In genomic region chr9:83281306-83282255, GRCh38 we compare ENCODE assay signal across 8 cellular contexts.
DNase-seq lines count a peak whose midpoint lies in the region; ATAC-seq and TF ChIP-seq lines count a peak whose summit lies in the region.

No MANE protein-coding gene starts in this region.

- no peak for TF ChIP-seq CTCF in HFFc6 (IDR thresholded peaks at IDR 0.05)
- TF ChIP-seq CTCF in cardiac muscle cell (IDR thresholded peaks at IDR 0.05; ENCODE audit: low read depth, low read length): no peak

- no peaks in the 10 kb centered on the region for H3K27me3 ChIP-seq in cardiac muscle cell

- H3K9me3 Mint-ChIP-seq in HFFc6: no peaks in the 10 kb centered on the region
- H3K9me3 Mint-ChIP-seq in activated T-helper 1 cell treated with anti-CD3 and anti-CD28 coated beads, Interleukin-12 subunit alpha, Interleukin-12 subunit beta, Interleukin-2, Interleukin-4 antibody, amounts not matched to agents 30 ng/mL and 10 ng/mL and 1 ng/mL, durations not matched to agents 14 hours and 24 hours and 36 hours: no peaks in the 10 kb centered on the region

- H3K4me1 ChIP-seq in cardiac muscle cell (ENCODE audit: low read depth): peaks cover 24% of the 10 kb centered on the region

- peak overlapping the region; percentile 60 for H3K4me3 Mint-ChIP-seq in HFFc6
- no peak overlapping the region for H3K4me3 Mint-ChIP-seq in activated T-helper 1 cell treated with anti-CD3 and anti-CD28 coated beads, Interleukin-12 subunit alpha, Interleukin-12 subunit beta, Interleukin-2, Interleukin-4 antibody, amounts not matched to agents 30 ng/mL and 10 ng/mL and 1 ng/mL, durations not matched to agents 14 hours and 24 hours and 36 hours

- peaks cover 3% of the 10 kb centered on the region; the same call in 1 of the 2 replicates for H3K27me3 Mint-ChIP-seq in HFFc6 (ENCODE audit: insufficient read depth)
- peaks cover 1% of the 10 kb centered on the region for H3K27me3 Mint-ChIP-seq in activated T-helper 1 cell treated with anti-CD3 and anti-CD28 coated beads, Interleukin-12 subunit alpha, Interleukin-12 subunit beta, Interleukin-2, Interleukin-4 antibody, amounts not matched to agents 30 ng/mL and 10 ng/mL and 1 ng/mL, durations not matched to agents 14 hours and 24 hours and 36 hours (ENCODE audit: insufficient read depth)

- peaks cover 33% of the 10 kb centered on the region for H3K4me1 Mint-ChIP-seq in HFFc6 (ENCODE audit: low read depth)
- H3K4me1 Mint-ChIP-seq in activated T-helper 1 cell treated with anti-CD3 and anti-CD28 coated beads, Interleukin-12 subunit alpha, Interleukin-12 subunit beta, Interleukin-2, Interleukin-4 antibody, amounts not matched to agents 30 ng/mL and 10 ng/mL and 1 ng/mL, durations not matched to agents 14 hours and 24 hours and 36 hours (ENCODE audit: low read depth): no peaks in the 10 kb centered on the region

- intact Hi-C loops in activated T-helper 1 cell treated with anti-CD3 and anti-CD28 coated beads, Interleukin-12 subunit alpha, Interleukin-12 subunit beta, Interleukin-2, Interleukin-4 antibody, amounts not matched to agents 30 ng/mL and 10 ng/mL and 1 ng/mL, durations not matched to agents 14 hours and 24 hours and 36 hours (cut with micrococcal nuclease): no loop called here

- peak overlapping the region; percentile 88 for H3K27ac Mint-ChIP-seq in HFFc6
- no peak overlapping the region for H3K27ac Mint-ChIP-seq in activated T-helper 1 cell treated with anti-CD3 and anti-CD28 coated beads, Interleukin-12 subunit alpha, Interleukin-12 subunit beta, Interleukin-2, Interleukin-4 antibody, amounts not matched to agents 30 ng/mL and 10 ng/mL and 1 ng/mL, durations not matched to agents 14 hours and 24 hours and 36 hours

- peak; percentile 85 for ATAC-seq in SK-N-SH treated with all-trans-retinoic acid at 6 μM for 48 hours
- no peak for ATAC-seq in GM21367 (IDR thresholded peaks at IDR 0.05; ENCODE audit: unreplicated experiment)
- ATAC-seq in HG03045 (IDR thresholded peaks at IDR 0.05; ENCODE audit: unreplicated experiment): no peak

- peak; percentile 47 for DNase-seq in HFFc6
- peak; percentile 32 to 62 for DNase-seq in cardiac muscle cell (ENCODE audit: low read depth in 1 of 2, low spot score in 1 of 2)
- DNase-seq in GOT3 (lab: John Stamatoyannopoulos, UW): no peak
- DNase-seq in activated T-helper 1 cell treated with anti-CD3 and anti-CD28 coated beads, Interleukin-12 subunit alpha, Interleukin-12 subunit beta, Interleukin-2, Interleukin-4 antibody, amounts not matched to agents 30 ng/mL and 10 ng/mL and 1 ng/mL, durations not matched to agents 14 hours and 24 hours and 36 hours (ENCODE audit: low spot score): no peak

- H3K27ac ChIP-seq in cardiac muscle cell: peak overlapping the region; percentile 78
- peak overlapping the region; percentile 44 for H3K27ac ChIP-seq in temporal lobe (ENCODE audit: low read depth, low read length)

- no peak overlapping the region for H3K4me3 ChIP-seq in cardiac muscle cell

- H3K36me3 ChIP-seq in cardiac muscle cell: no peaks in the 10 kb centered on the region

- H3K36me3 Mint-ChIP-seq in HFFc6 (ENCODE audit: low read depth): peaks cover 6% of the 10 kb centered on the region; the same call in 1 of the 2 replicates
- H3K36me3 Mint-ChIP-seq in activated T-helper 1 cell treated with anti-CD3 and anti-CD28 coated beads, Interleukin-12 subunit alpha, Interleukin-12 subunit beta, Interleukin-2, Interleukin-4 antibody, amounts not matched to agents 30 ng/mL and 10 ng/mL and 1 ng/mL, durations not matched to agents 14 hours and 24 hours and 36 hours (ENCODE audit: low read depth): no peaks in the 10 kb centered on the region

- H3K9me3 ChIP-seq in cardiac muscle cell (ENCODE audit: low read depth): no peaks in the 10 kb centered on the region

TF ChIP-seq in SK-N-SH treated with all-trans-retinoic acid at 6 μM for 48 hours, 23 proteins besides CTCF, POLR2A, EP300 and RAD21:
- 0 out of 2 replicates have a peak, but pooled peaks have one; percentile 8 for TF ChIP-seq ZNF70 (CRISPR knock-in tag; IDR thresholded peaks at IDR 0.05)
- TF ChIP-seq, protein P1, sequence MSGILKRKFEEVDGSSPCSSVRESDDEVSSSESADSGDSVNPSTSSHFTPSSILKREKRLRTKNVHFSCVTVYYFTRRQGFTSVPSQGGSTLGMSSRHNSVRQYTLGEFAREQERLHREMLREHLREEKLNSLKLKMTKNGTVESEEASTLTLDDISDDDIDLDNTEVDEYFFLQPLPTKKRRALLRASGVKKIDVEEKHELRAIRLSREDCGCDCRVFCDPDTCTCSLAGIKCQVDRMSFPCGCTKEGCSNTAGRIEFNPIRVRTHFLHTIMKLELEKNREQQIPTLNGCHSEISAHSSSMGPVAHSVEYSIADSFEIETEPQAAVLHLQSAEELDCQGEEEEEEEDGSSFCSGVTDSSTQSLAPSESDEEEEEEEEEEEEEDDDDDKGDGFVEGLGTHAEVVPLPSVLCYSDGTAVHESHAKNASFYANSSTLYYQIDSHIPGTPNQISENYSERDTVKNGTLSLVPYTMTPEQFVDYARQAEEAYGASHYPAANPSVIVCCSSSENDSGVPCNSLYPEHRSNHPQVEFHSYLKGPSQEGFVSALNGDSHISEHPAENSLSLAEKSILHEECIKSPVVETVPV (CRISPR knock-in tag; IDR thresholded peaks at IDR 0.05): no peak
- TF ChIP-seq TOX (CRISPR knock-in tag; IDR thresholded peaks at IDR 0.05; ENCODE audit: borderline replicate concordance): no peak
- peak; percentile 58; the same call in 1 of the 2 replicates for TF ChIP-seq ZC3H10 (CRISPR knock-in tag; IDR thresholded peaks at IDR 0.05)
- TF ChIP-seq OSR1 (CRISPR knock-in tag; IDR thresholded peaks at IDR 0.05): no peak
- TF ChIP-seq ISL1 (CRISPR knock-in tag; IDR thresholded peaks at IDR 0.05): 0 out of 2 replicates have a peak, but pooled peaks have one; percentile 29
- TF ChIP-seq RARB (CRISPR knock-in tag; IDR thresholded peaks at IDR 0.05): no peak
- no peak for TF ChIP-seq ZNF8 (CRISPR knock-in tag; IDR thresholded peaks at IDR 0.05)
- TF ChIP-seq, protein P2, sequence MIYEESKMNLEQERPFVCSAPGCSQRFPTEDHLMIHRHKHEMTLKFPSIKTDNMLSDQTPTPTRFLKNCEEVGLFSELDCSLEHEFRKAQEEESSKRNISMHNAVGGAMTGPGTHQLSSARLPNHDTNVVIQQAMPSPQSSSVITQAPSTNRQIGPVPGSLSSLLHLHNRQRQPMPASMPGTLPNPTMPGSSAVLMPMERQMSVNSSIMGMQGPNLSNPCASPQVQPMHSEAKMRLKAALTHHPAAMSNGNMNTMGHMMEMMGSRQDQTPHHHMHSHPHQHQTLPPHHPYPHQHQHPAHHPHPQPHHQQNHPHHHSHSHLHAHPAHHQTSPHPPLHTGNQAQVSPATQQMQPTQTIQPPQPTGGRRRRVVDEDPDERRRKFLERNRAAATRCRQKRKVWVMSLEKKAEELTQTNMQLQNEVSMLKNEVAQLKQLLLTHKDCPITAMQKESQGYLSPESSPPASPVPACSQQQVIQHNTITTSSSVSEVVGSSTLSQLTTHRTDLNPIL (CRISPR knock-in tag; IDR thresholded peaks at IDR 0.05; ENCODE audit: low read depth): peak; percentile 66; the same call in 1 of the 2 replicates
- TF ChIP-seq ARNTL (CRISPR knock-in tag; IDR thresholded peaks at IDR 0.05; ENCODE audit: borderline replicate concordance, low read depth): no peak
- 0 out of 2 replicates have a peak, but pooled peaks have one; percentile 23 for TF ChIP-seq ZFP3 (CRISPR knock-in tag; IDR thresholded peaks at IDR 0.05)
- TF ChIP-seq TCF4 (CRISPR knock-in tag; IDR thresholded peaks at IDR 0.05; ENCODE audit: borderline replicate concordance): peak; percentile 70

Comparison
In these comparisons a context has a peak if more than half of its experiments do, and no peak if none do; other contexts are left out.
1. DNase-seq: peak in HFFc6 (single experiment) and cardiac muscle cell (2 of 2); none in GOT3 (single experiment) and activated T-helper 1 cell treated with anti-CD3 and anti-CD28 coated beads, Interleukin-12 subunit alpha, Interleukin-12 subunit beta, Interleukin-2, Interleukin-4 antibody, amounts not matched to agents 30 ng/mL and 10 ng/mL and 1 ng/mL, durations not matched to agents 14 hours and 24 hours and 36 hours (single experiment).